13 cellular contexts compared by ENCODE assay signal in genomic region chr14:76951149-76951548, GRCh38.
DNase-seq lines count a peak whose midpoint lies in the region; ATAC-seq, FAIRE-seq and TF ChIP-seq lines count a peak whose summit lies in the region.
"Had no signal": no experiment of that assay in that cellular context is flagged by ENCODE, and none has a peak within 500 bp of the region (broad histone marks: within the 10 kb centered on the region; RNA-seq: fewer than 3 reads in every experiment).

No MANE protein-coding gene starts in this region.

- H2BK15ac ChIP-seq in H1 (ENCODE audit: low read length): no peak overlapping the region
- peak overlapping the region; percentile 75 for H2BK15ac ChIP-seq in neuronal stem cell (ENCODE audit: low read length)

- H4K20me1 ChIP-seq in H1 (replicated peaks in 1 of 2; ENCODE audit: control insufficient read depth in 1 of 2, insufficient read depth in 2 of 2, low read length in 2 of 2) (no peaks in the 10 kb centered on the region), PC-3 (ENCODE audit: low read length) (no peaks in the 10 kb centered on the region)

- H4K5ac ChIP-seq in H1 (ENCODE audit: insufficient read length, low read depth, low read length): no peak overlapping the region

- no peaks in the 10 kb centered on the region for H3K27me3 ChIP-seq in right atrium auricular region
- no peaks in the 10 kb centered on the region for H3K27me3 ChIP-seq in H1 (replicated peaks in 1 of 4; ENCODE audit: control insufficient read depth in 3 of 4, extremely low read depth in 1 of 4, insufficient read depth in 3 of 4, low read length in 3 of 4)
- H3K27me3 ChIP-seq in neuronal stem cell (ENCODE audit: control insufficient read depth in 3 of 3, insufficient read depth in 3 of 3, low read depth in 1 of 3, low read length in 3 of 3): no peaks in the 10 kb centered on the region
- H3K27me3 ChIP-seq in PC-3 (ENCODE audit: low read length): no peaks in the 10 kb centered on the region
- H3K27me3 ChIP-seq: ascending aorta had no signal

- ATAC-seq in Right ventricle myocardium inferior (no peak), PC-3 (no peak), GM18520 (IDR thresholded peaks at IDR 0.05; ENCODE audit: unreplicated experiment) (no peak), HG03039 (IDR thresholded peaks at IDR 0.05; ENCODE audit: unreplicated experiment) (no peak)

- POLR2A ChIA-PET in H1 (lab: Charles Lee; ENCODE audit: partially characterized antibody): interaction anchor here (2.9 kb wide), 1 partner anchor 10 kb away, joined by 14 read pairs; no protein-coding TSS in a partner anchor
- POLR2A ChIA-PET in PC-3 (lab: Charles Lee; ENCODE audit: unreplicated experiment): no interaction called here

- H2BK20ac ChIP-seq in H1 (ENCODE audit: low read length): peak overlapping the region; percentile 24; the same call in 1 of the 2 replicates

- H4K8ac ChIP-seq in H1 (ENCODE audit: extremely low read depth, insufficient read depth, low read length) (no peak overlapping the region; the same call in 1 of the 2 replicates), neuronal stem cell (ENCODE audit: low read depth, low read length) (no peak overlapping the region)

- H3K9me3 ChIP-seq in right atrium auricular region (no peaks in the 10 kb centered on the region), H1 (ENCODE audit: insufficient read depth in 2 of 2, low read depth in 1 of 2, low read length in 1 of 2) (no peaks in the 10 kb centered on the region), neuronal stem cell (replicated peaks in 1 of 2; ENCODE audit: control insufficient read depth in 2 of 2, insufficient read depth in 1 of 2, low read depth in 1 of 2, low read length in 2 of 2) (no peaks in the 10 kb centered on the region), PC-3 (ENCODE audit: low read length) (no peaks in the 10 kb centered on the region)
- H3K9me3 ChIP-seq: ascending aorta had no signal

- H2BK12ac ChIP-seq in H1 (ENCODE audit: low read depth, low read length) (peak overlapping the region; percentile 70; the same call in 1 of the 2 replicates), neuronal stem cell (ENCODE audit: low read length) (no peak overlapping the region)

- H3K9me2 ChIP-seq in PC-3 (replicated peaks; ENCODE audit: low read length): no peaks in the 10 kb centered on the region

- no peak overlapping the region for H3K4me2 ChIP-seq in H1 (ENCODE audit: insufficient read depth in 1 of 2, low read depth in 2 of 2, low read length in 2 of 2)
- no peak overlapping the region for H3K4me2 ChIP-seq in neuronal stem cell (ENCODE audit: insufficient read depth, low read length, poor library complexity, severe bottlenecking)
- no peak overlapping the region for H3K4me2 ChIP-seq in PC-3 (ENCODE audit: low read length)

- H2AFZ ChIP-seq in H1 (ENCODE audit: low read length) (no peak overlapping the region), neuronal stem cell (ENCODE audit: low read length) (no peak overlapping the region), PC-3 (ENCODE audit: low read length) (no peak overlapping the region)

- no peak for DNase-seq in right atrium auricular region (ENCODE audit: low spot score)
- DNase-seq in Right ventricle myocardium inferior (ENCODE audit: missing footprints): no peak
- no peak for DNase-seq in H1 (ENCODE audit: low read depth in 1 of 2, low spot score in 2 of 2)
- no peak for DNase-seq in neuronal stem cell (ENCODE audit: low spot score)
- no peak for DNase-seq in PC-3
- DNase-seq: activated CD8-positive, alpha-beta memory T cell treated with anti-CD3 and anti-CD28 coated beads, Interleukin-2, amount 50 U/mL, for 48 hours; NCI-H1417 treated with DMSO at 0.1 percent for 48 hours; NCI-H526 treated with DMSO at 0.1 percent for 48 hours; SHP77 treated with DMSO at 0.1 percent for 48 hours had no signal

- H3K23ac ChIP-seq in H1 (ENCODE audit: insufficient read length) (no peak overlapping the region), neuronal stem cell (ENCODE audit: low read depth, low read length, poor library complexity) (no peak overlapping the region)

- H3K4ac ChIP-seq in H1 (replicated peaks; ENCODE audit: insufficient read length, low read depth, low read length) (no peak overlapping the region), neuronal stem cell (ENCODE audit: low read length) (peak overlapping the region; percentile 68)

- H3K36me3 ChIP-seq in right atrium auricular region (no peaks in the 10 kb centered on the region), H1 (ENCODE audit: control insufficient read depth in 2 of 4, insufficient read depth in 4 of 4, low read length in 3 of 4) (no peaks in the 10 kb centered on the region), neuronal stem cell (replicated peaks in 1 of 2; ENCODE audit: control insufficient read depth in 2 of 2, insufficient read depth in 2 of 2, low read length in 2 of 2) (no peaks in the 10 kb centered on the region), urinary bladder (ENCODE audit: insufficient read depth) (no peaks in the 10 kb centered on the region), PC-3 (ENCODE audit: low read depth, low read length) (no peaks in the 10 kb centered on the region)
- H3K36me3 ChIP-seq: ascending aorta had no signal

- no peak overlapping the region for H2AK5ac ChIP-seq in H1 (ENCODE audit: low read depth, low read length)
- H2AK5ac ChIP-seq in neuronal stem cell (ENCODE audit: low read depth, low read length): peak overlapping the region; percentile 64

- no peak overlapping the region for H3K9ac ChIP-seq in H1 (replicated peaks in 1 of 4; ENCODE audit: extremely low read depth in 1 of 4, low read depth in 3 of 4, low read length in 3 of 4)
- no peak overlapping the region for H3K9ac ChIP-seq in neuronal stem cell (ENCODE audit: low read depth, low read length, poor library complexity)
- H3K9ac ChIP-seq in PC-3 (ENCODE audit: low read length): no peak overlapping the region

- no peak overlapping the region for H3K14ac ChIP-seq in H1 (ENCODE audit: insufficient read length)
- H3K14ac ChIP-seq in neuronal stem cell (ENCODE audit: low read length): no peak overlapping the region

- H3K79me2 ChIP-seq in H1 (ENCODE audit: control insufficient read depth in 1 of 2, insufficient read depth in 2 of 2, low read length in 2 of 2) (no peaks in the 10 kb centered on the region), PC-3 (ENCODE audit: low read length) (peaks cover 3% of the 10 kb centered on the region; the same call in 1 of the 2 replicates)

- H3K18ac ChIP-seq in H1 (ENCODE audit: extremely low read depth, low read length) (no peak overlapping the region), neuronal stem cell (ENCODE audit: low read length) (no peak overlapping the region)

- H3K23me2 ChIP-seq in H1 (ENCODE audit: low read depth, low read length): no peaks in the 10 kb centered on the region; the same call in none of the 2 replicates

- H3K56ac ChIP-seq in H1 (replicated peaks; ENCODE audit: insufficient read length, low read depth, low read length): no peak overlapping the region

- no peak overlapping the region for H2BK120ac ChIP-seq in H1 (replicated peaks; ENCODE audit: low read depth, low read length)
- H2BK120ac ChIP-seq in neuronal stem cell (ENCODE audit: low read depth, low read length): no peak overlapping the region

- TF ChIP-seq CTCF in right atrium auricular region (IDR thresholded peaks at IDR 0.05) (no peak), H1 (IDR thresholded peaks at IDR 0.05; ENCODE audit: control extremely low read depth in 1 of 3, insufficient read depth in 1 of 3, low read depth in 1 of 3, low read length in 3 of 3) (no peak), PC-3 (conservative IDR thresholded peaks at IDR 0.05; ENCODE audit: low read depth, low read length) (no peak)

- TF ChIP-seq POLR2A in H1 (IDR thresholded peaks at IDR 0.05; ENCODE audit: control extremely low read depth in 1 of 2, low read depth in 2 of 2, low read length in 2 of 2): no peak

- 90% methylated on average over 10 of the region's 10 CpGs; no CpG with 5 or more reads in 1 of the 2 experiments for WGBS in H1 (ENCODE audit: extremely low coverage in 1 of 2, insufficient coverage in 1 of 2, insufficient read length in 1 of 2, insufficient replicate concordance in 2 of 2, low coverage in 1 of 2, low lambda C conversion rate in 2 of 2, missing lambda C conversion rate in 1 of 2), 2 experiments
- no CpG with 5 or more reads among the region's 10 CpGs for WGBS in neuronal stem cell (ENCODE audit: extremely low coverage in 2 of 2, insufficient read length in 2 of 2, insufficient replicate concordance in 1 of 2), 2 donors
- WGBS in urinary bladder: 43% methylated on average over 10 of the region's 10 CpGs

- H4K91ac ChIP-seq in H1 (replicated peaks; ENCODE audit: insufficient read length, low read length) (peak overlapping the region; percentile 2), neuronal stem cell (ENCODE audit: low read depth, low read length, poor library complexity) (no peak overlapping the region)

- H3K27ac ChIP-seq in right atrium auricular region (peak overlapping the region; percentile 25 to 49), H1 (ENCODE audit: low read depth, low read length) (no peak overlapping the region), neuronal stem cell (replicated peaks; ENCODE audit: low read length) (no peak overlapping the region), urinary bladder (ENCODE audit: low read depth) (peak overlapping the region; percentile 64), PC-3 (ENCODE audit: low read length) (no peak overlapping the region)

- H3K79me1 ChIP-seq in H1 (ENCODE audit: low read depth, low read length): no peaks in the 10 kb centered on the region
- H3K79me1 ChIP-seq in neuronal stem cell (ENCODE audit: low read depth, low read length): no peaks in the 10 kb centered on the region

- no TSS peak for BruUV-seq in PC-3 (replicated peaks; lab: Mats Ljungman, UMichigan)

- CTCF ChIA-PET in H1 (lab: Charles Lee; ENCODE audit: partially characterized antibody): interaction anchor here (1.3 to 5.6 kb wide), 3 partner anchors 21 to 87 kb away, joined by 4 to 108 read pairs (median 5); no protein-coding TSS in a partner anchor
- CTCF ChIA-PET in PC-3 (lab: Charles Lee): no interaction called here

- peak overlapping the region; percentile 50; the same call in 1 of the 2 replicates for H2BK5ac ChIP-seq in H1 (ENCODE audit: low read depth, low read length)
- no peak overlapping the region for H2BK5ac ChIP-seq in neuronal stem cell (ENCODE audit: low read length)

- H3K4me3 ChIP-seq in right atrium auricular region: no peak overlapping the region
- no peak overlapping the region for H3K4me3 ChIP-seq in H1 (ENCODE audit: extremely low read depth in 1 of 4, insufficient read depth in 2 of 4, low read depth in 3 of 4, low read length in 4 of 4)
- no peak overlapping the region for H3K4me3 ChIP-seq in neuronal stem cell (ENCODE audit: low read length in 2 of 2)
- H3K4me3 ChIP-seq in urinary bladder (ENCODE audit: low read depth, low read length): no peak overlapping the region
- H3K4me3 ChIP-seq in PC-3 (ENCODE audit: low read length): no peak overlapping the region
- H3K4me3 ChIP-seq: ascending aorta had no signal

- FAIRE-seq in H1 (lab: Jason Lieb, UNC): no peak

- intact Hi-C loops in Right ventricle myocardium inferior (cut with DNase I) (no loop called here), PC-3 (cut with micrococcal nuclease) (no loop called here)

- no peak for TF ChIP-seq RAD21 in H1 (IDR thresholded peaks at IDR 0.05 in 1 of 2, conservative IDR thresholded peaks at IDR 0.05 in 1 of 2; ENCODE audit: low read depth in 2 of 2, low read length in 2 of 2)

- H3K4me1 ChIP-seq in right atrium auricular region (peaks cover 0 to 76% of the 10 kb centered on the region in 2 donors), H1 (replicated peaks in 1 of 4; ENCODE audit: control insufficient read depth in 3 of 4, insufficient read depth in 4 of 4, low read length in 3 of 4) (peaks cover 27 to 38% (median 33%) of the 10 kb centered on the region in 4 experiments), neuronal stem cell (ENCODE audit: control insufficient read depth in 2 of 2, insufficient read depth in 1 of 2, low read depth in 1 of 2, low read length in 2 of 2) (peaks cover 22 to 39% of the 10 kb centered on the region in 2 donors), urinary bladder (ENCODE audit: insufficient read depth) (no peaks in the 10 kb centered on the region), PC-3 (ENCODE audit: insufficient read depth, low read length) (peaks cover 70% of the 10 kb centered on the region)

- peaks cover 10% of the 10 kb centered on the region for H3F3A ChIP-seq in PC-3 (ENCODE audit: low read length, unreplicated experiment)

- TF ChIP-seq EP300 in H1 (IDR thresholded peaks at IDR 0.05; ENCODE audit: borderline replicate concordance in 1 of 2, low read depth in 2 of 2, low read length in 2 of 2): no peak

Comparison
In these comparisons a context has a peak if more than half of its experiments do, and no peak if none do; other contexts are left out.
1. H3K27ac ChIP-seq: peak in right atrium auricular region (2 of 2) and urinary bladder (single experiment); none in H1 (single experiment), neuronal stem cell (single experiment) and PC-3 (single experiment).